40 cellular contexts compared by ENCODE assay signal in the genomic region with DNA sequence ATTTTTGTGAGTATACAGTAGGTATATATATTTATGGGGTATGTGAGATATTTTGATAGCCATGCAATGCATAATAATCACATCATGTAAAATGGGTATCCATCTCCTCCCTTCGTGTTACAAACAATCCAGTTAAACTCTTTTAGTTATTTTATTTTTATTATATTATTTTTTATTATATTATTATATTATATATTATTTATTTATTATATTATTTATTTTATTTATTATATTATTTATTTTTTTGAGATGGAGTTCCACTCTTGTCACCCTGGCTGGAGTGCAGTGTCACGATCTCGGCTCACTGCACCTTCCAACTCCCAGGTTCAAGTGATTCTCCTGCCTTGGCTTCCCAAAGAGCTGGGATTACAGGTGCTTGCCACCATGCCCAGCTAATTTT.
"Had no signal": no experiment of that assay in that cellular context is flagged by ENCODE, and none has a peak within 500 bp of the region (broad histone marks: within the 10 kb centered on the region; RNA-seq: fewer than 3 reads in every experiment).

No MANE protein-coding gene starts in this region.

- FAIRE-seq: astrocyte, bronchial epithelial cell had no signal

- H3K27me3 ChIP-seq: adrenal gland, ascending aorta, body of pancreas, brain microvascular endothelial cell, breast epithelium, cardiac muscle cell had no signal

- H3K27me3 Mint-ChIP-seq: activated naive CD4-positive, alpha-beta T cell treated with anti-CD3 and anti-CD28 coated beads, Interleukin-2, amount 10 ng/mL, durations not matched to agents 7 days and 5 days; activated naive CD4-positive, alpha-beta T cell treated with anti-CD3 and anti-CD28 coated beads, Interleukin-2, amount 50 U/mL, for 24 hours; activated naive CD8-positive, alpha-beta T cell; activated naive CD8-positive, alpha-beta T cell treated with anti-CD3 and anti-CD28 coated beads for 36 hours; activated naive CD8-positive, alpha-beta T cell treated with anti-CD3 and anti-CD28 coated beads, Interleukin-2, amount 10 ng/mL, durations not matched to agents 7 days and 5 days; activated naive CD8-positive, alpha-beta T cell treated with anti-CD3 and anti-CD28 coated beads, Interleukin-2, amount 50 U/mL, for 24 hours; activated T-cell treated with anti-CD3 and anti-CD28 coated beads, Interleukin-2, amount 50 U/mL, for 24 hours; activated T-helper 17 cell treated with anti-CD3 and anti-CD28 coated beads, Interleukin-2, amount 50 U/mL, for 72 hours; brain; central memory CD8-positive, alpha-beta T cell had no signal

- H3K4me1 ChIP-seq: adrenal gland, ascending aorta, body of pancreas, breast epithelium had no signal

- H3K9me3 Mint-ChIP-seq: activated naive CD4-positive, alpha-beta T cell treated with anti-CD3 and anti-CD28 coated beads, Interleukin-2, amount 50 U/mL, for 24 hours; activated T-helper 17 cell treated with anti-CD3 and anti-CD28 coated beads, Interleukin-2, amount 50 U/mL, for 72 hours; central memory CD8-positive, alpha-beta T cell had no signal

- H3K27ac Mint-ChIP-seq: activated naive CD4-positive, alpha-beta T cell treated with anti-CD3 and anti-CD28 coated beads for 36 hours; activated naive CD4-positive, alpha-beta T cell treated with anti-CD3 and anti-CD28 coated beads, Interleukin-2, amount 10 ng/mL, durations not matched to agents 7 days and 5 days; activated naive CD4-positive, alpha-beta T cell treated with anti-CD3 and anti-CD28 coated beads, Interleukin-2, amount 50 U/mL, for 24 hours; activated naive CD4-positive, alpha-beta T cell treated with anti-CD3 and anti-CD28 coated beads, Interleukin-2, amount 50 U/mL, for 72 hours; activated naive CD8-positive, alpha-beta T cell; activated naive CD8-positive, alpha-beta T cell treated with anti-CD3 and anti-CD28 coated beads for 36 hours; activated naive CD8-positive, alpha-beta T cell treated with anti-CD3 and anti-CD28 coated beads, Interleukin-2, amount 10 ng/mL, durations not matched to agents 7 days and 5 days; activated naive CD8-positive, alpha-beta T cell treated with anti-CD3 and anti-CD28 coated beads, Interleukin-2, amount 50 U/mL, for 24 hours; activated T-cell treated with anti-CD3 and anti-CD28 coated beads, Interleukin-2, amount 50 U/mL, for 24 hours; activated T-cell treated with anti-CD3 and anti-CD28 coated beads, Interleukin-2, amount 50 U/mL, for 72 hours; activated T-helper 1 cell treated with anti-CD3 and anti-CD28 coated beads, Interleukin-12 subunit alpha, Interleukin-12 subunit beta, Interleukin-2, Interleukin-4 antibody, amounts not matched to agents 30 ng/mL and 10 ng/mL and 1 ng/mL, durations not matched to agents 14 hours and 24 hours and 36 hours; activated T-helper 17 cell treated with anti-CD3 and anti-CD28 coated beads, Interleukin-2, amount 50 U/mL, for 72 hours; activated T-helper 2 cell treated with anti-CD3 and anti-CD28 coated beads, Interferon-gamma antibody, Interleukin-2, Interleukin-4, amounts not matched to agents 10 μg/mL and 5 μg/mL and 100 μg/mL, durations not matched to agents 14 hours and 24 hours and 36 hours; brain had no signal

- H3K4me1 Mint-ChIP-seq: activated naive CD4-positive, alpha-beta T cell treated with anti-CD3 and anti-CD28 coated beads, Interleukin-2, amount 10 ng/mL, durations not matched to agents 7 days and 5 days; activated naive CD8-positive, alpha-beta T cell treated with anti-CD3 and anti-CD28 coated beads for 36 hours; activated naive CD8-positive, alpha-beta T cell treated with anti-CD3 and anti-CD28 coated beads, Interleukin-2, amount 50 U/mL, for 24 hours; activated T-helper 17 cell treated with anti-CD3 and anti-CD28 coated beads, Interleukin-2, amount 50 U/mL, for 72 hours; brain; central memory CD8-positive, alpha-beta T cell had no signal

- H3K4me3 Mint-ChIP-seq: activated naive CD4-positive, alpha-beta T cell treated with anti-CD3 and anti-CD28 coated beads for 36 hours; activated naive CD4-positive, alpha-beta T cell treated with anti-CD3 and anti-CD28 coated beads, Interleukin-2, amount 10 ng/mL, durations not matched to agents 7 days and 5 days; activated naive CD4-positive, alpha-beta T cell treated with anti-CD3 and anti-CD28 coated beads, Interleukin-2, amount 50 U/mL, for 24 hours; activated naive CD8-positive, alpha-beta T cell; activated naive CD8-positive, alpha-beta T cell treated with anti-CD3 and anti-CD28 coated beads for 36 hours; activated naive CD8-positive, alpha-beta T cell treated with anti-CD3 and anti-CD28 coated beads, Interleukin-2, amount 10 ng/mL, durations not matched to agents 7 days and 5 days; activated naive CD8-positive, alpha-beta T cell treated with anti-CD3 and anti-CD28 coated beads, Interleukin-2, amount 50 U/mL, for 24 hours; activated T-cell treated with anti-CD3 and anti-CD28 coated beads, Interleukin-2, amount 50 U/mL, for 24 hours; activated T-cell treated with anti-CD3 and anti-CD28 coated beads, Interleukin-2, amount 50 U/mL, for 4 hours; activated T-cell treated with anti-CD3 and anti-CD28 coated beads, Interleukin-2, amount 50 U/mL, for 72 hours; activated T-helper 1 cell treated with anti-CD3 and anti-CD28 coated beads, Interleukin-12 subunit alpha, Interleukin-12 subunit beta, Interleukin-2, Interleukin-4 antibody, amounts not matched to agents 30 ng/mL and 10 ng/mL and 1 ng/mL, durations not matched to agents 14 hours and 24 hours and 36 hours; activated T-helper 17 cell treated with anti-CD3 and anti-CD28 coated beads, Interleukin-2, amount 50 U/mL, for 72 hours; brain; central memory CD8-positive, alpha-beta T cell had no signal

- H3K4me3 ChIP-seq: adrenal gland, ascending aorta, body of pancreas, breast epithelium, cardiac muscle cell had no signal

- DNase-seq: activated effector memory CD4-positive, alpha-beta T cell treated with anti-CD3 and anti-CD28 coated beads, Interleukin-2, amount 50 U/mL, for 16 hours; activated effector memory CD4-positive, alpha-beta T cell treated with Interleukin-2 at 50 U/mL for 16 hours; activated gamma-delta T cell; activated gamma-delta T cell treated with Interleukin-2 at 50 U/mL for 16 hours; activated naive CD4-positive, alpha-beta T cell; activated naive CD4-positive, alpha-beta T cell treated with anti-CD3 and anti-CD28 coated beads for 36 hours; activated naive CD4-positive, alpha-beta T cell treated with anti-CD3 and anti-CD28 coated beads, Interleukin-2, amount 10 ng/mL, durations not matched to agents 7 days and 5 days; activated naive CD4-positive, alpha-beta T cell treated with anti-CD3 and anti-CD28 coated beads, Interleukin-2, amount 50 U/mL, for 16 hours; activated naive CD4-positive, alpha-beta T cell treated with Interleukin-2 at 50 U/mL for 16 hours; activated naive CD8-positive, alpha-beta T cell treated with anti-CD3 and anti-CD28 coated beads for 36 hours; activated naive CD8-positive, alpha-beta T cell treated with anti-CD3 and anti-CD28 coated beads, Interleukin-2, amount 10 ng/mL, durations not matched to agents 7 days and 5 days; activated naive CD8-positive, alpha-beta T cell treated with anti-CD3 and anti-CD28 coated beads, Interleukin-2, amount 50 U/mL, for 24 hours; activated T-cell treated with anti-CD3 and anti-CD28 coated beads, Interleukin-2, amount 50 U/mL, for 1 hour; activated T-cell treated with anti-CD3 and anti-CD28 coated beads, Interleukin-2, amount 50 U/mL, for 24 hours; activated T-cell treated with anti-CD3 and anti-CD28 coated beads, Interleukin-2, amount 50 U/mL, for 4 hours; activated T-cell treated with anti-CD3 and anti-CD28 coated beads, Interleukin-2, amount 50 U/mL, for 48 hours; activated T-cell treated with anti-CD3 and anti-CD28 coated beads, Interleukin-2, amount 50 U/mL, for 72 hours; adrenal gland; amniotic stem cell; amygdala; anterior cingulate cortex; aorta; body of pancreas; brain microvascular endothelial cell; caudate nucleus; central memory CD4-positive, alpha-beta T cell; cerebellar nuclear complex had no signal

- H3K36me3 ChIP-seq: adrenal gland, brain microvascular endothelial cell, breast epithelium, cardiac muscle cell had no signal

- ATAC-seq: activated naive CD4-positive, alpha-beta T cell treated with anti-CD3 and anti-CD28 coated beads, Interleukin-2, amount 50 U/mL, for 72 hours; activated naive CD8-positive, alpha-beta T cell treated with anti-CD3 and anti-CD28 coated beads, Interleukin-2, amount 50 U/mL, for 24 hours; activated T-cell treated with anti-CD3 and anti-CD28 coated beads, Interleukin-2, amount 50 U/mL, for 4 hours; activated T-cell treated with anti-CD3 and anti-CD28 coated beads, Interleukin-2, amount 50 U/mL, for 72 hours; activated T-helper 17 cell treated with anti-CD3 and anti-CD28 coated beads, Interleukin-2, amount 50 U/mL, for 72 hours; body of pancreas had no signal

- H3K9me3 ChIP-seq: adrenal gland, ascending aorta had no signal

- H3K27ac ChIP-seq: adrenal gland, ascending aorta, body of pancreas, brain microvascular endothelial cell, breast epithelium, cardiac muscle cell had no signal
